ENCODE assay signal across 3 cellular contexts in the genomic region with DNA sequence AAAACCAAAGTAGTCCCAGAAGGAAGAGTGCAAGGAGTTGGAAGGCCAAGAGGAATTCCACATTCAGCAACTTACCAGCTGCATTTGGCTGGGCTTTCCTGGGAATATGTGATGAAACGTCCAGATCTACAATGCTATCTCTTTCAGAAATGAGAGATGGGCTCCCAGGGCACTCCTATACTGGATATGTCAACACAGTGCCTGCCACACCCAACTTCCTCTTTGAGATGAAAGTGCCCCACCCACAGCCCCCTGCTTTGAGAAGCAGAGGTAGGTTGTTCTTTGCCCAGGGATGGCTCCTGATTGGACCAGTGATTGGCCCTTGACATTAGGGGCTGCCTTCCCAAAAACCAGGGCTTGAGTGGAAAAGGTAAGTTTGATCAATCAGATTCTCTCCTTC. TPM values are rescaled to one million over a fixed set of nuclear protein-coding genes. Genes with fewer than 3 reads are reported as not detected.
"Had no signal": no experiment of that assay in that cellular context is flagged by ENCODE, and none has a peak within 500 bp of the region (broad histone marks: within the 10 kb centered on the region; RNA-seq: fewer than 3 reads in every experiment).

No MANE protein-coding gene starts in this region.

RNA-seq across cellular contexts. Expression of a gene that starts 36.2 kb away (rescaled TPM):
- total RNA-seq: mesothelial cell of epicardium, osteocyte, ureter had no signal
